1 cellular context compared by ENCODE assay signal in the genomic region with DNA sequence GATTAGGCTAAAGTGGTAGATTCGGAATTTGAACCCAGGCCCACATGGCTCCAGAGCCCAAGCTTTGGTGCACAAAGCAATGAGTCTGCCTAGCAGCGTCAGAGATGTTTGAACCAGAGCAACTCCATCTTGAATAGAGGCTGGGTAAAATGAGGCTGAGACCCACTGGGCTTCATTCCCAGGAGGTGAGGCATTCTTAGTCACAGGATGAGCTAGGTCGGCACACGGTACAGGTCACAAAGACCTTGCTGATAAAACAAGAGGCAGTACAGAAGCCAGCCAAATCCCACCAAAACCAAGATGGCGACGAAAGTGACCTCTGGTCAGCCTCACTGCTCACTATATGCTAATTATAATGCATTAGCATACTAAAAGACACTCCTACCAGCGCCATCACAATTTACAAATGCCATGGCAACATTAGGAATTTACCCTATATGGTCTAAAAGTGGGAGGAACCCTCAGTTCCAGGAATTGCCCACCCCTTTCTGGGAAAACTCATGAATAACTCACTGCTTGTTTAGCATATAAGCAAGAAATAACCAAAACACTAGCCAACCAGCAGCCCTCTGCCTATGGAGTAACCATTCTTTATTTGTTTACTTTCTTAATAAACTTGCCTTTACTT.
TF ChIP-seq lines count a peak whose summit lies in the region.

No MANE protein-coding gene starts in this region.

TF ChIP-seq in K562, 482 proteins besides CTCF, POLR2A, EP300 and RAD21 (continued from another document and continues in another):
- TF ChIP-seq, protein P1, sequence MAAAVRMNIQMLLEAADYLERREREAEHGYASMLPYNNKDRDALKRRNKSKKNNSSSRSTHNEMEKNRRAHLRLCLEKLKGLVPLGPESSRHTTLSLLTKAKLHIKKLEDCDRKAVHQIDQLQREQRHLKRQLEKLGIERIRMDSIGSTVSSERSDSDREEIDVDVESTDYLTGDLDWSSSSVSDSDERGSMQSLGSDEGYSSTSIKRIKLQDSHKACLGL (CRISPR knock-in tag; IDR thresholded peaks at IDR 0.05; ENCODE audit: borderline replicate concordance, poor library complexity, severe bottlenecking), result no peak
- TF ChIP-seq, protein P2, sequence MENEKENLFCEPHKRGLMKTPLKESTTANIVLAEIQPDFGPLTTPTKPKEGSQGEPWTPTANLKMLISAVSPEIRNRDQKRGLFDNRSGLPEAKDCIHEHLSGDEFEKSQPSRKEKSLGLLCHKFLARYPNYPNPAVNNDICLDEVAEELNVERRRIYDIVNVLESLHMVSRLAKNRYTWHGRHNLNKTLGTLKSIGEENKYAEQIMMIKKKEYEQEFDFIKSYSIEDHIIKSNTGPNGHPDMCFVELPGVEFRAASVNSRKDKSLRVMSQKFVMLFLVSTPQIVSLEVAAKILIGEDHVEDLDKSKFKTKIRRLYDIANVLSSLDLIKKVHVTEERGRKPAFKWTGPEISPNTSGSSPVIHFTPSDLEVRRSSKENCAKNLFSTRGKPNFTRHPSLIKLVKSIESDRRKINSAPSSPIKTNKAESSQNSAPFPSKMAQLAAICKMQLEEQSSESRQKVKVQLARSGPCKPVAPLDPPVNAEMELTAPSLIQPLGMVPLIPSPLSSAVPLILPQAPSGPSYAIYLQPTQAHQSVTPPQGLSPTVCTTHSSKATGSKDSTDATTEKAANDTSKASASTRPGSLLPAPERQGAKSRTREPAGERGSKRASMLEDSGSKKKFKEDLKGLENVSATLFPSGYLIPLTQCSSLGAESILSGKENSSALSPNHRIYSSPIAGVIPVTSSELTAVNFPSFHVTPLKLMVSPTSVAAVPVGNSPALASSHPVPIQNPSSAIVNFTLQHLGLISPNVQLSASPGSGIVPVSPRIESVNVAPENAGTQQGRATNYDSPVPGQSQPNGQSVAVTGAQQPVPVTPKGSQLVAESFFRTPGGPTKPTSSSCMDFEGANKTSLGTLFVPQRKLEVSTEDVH (IDR thresholded peaks at IDR 0.05; ENCODE audit: low read depth, partially characterized antibody), result no peak
- TF ChIP-seq, protein P3, sequence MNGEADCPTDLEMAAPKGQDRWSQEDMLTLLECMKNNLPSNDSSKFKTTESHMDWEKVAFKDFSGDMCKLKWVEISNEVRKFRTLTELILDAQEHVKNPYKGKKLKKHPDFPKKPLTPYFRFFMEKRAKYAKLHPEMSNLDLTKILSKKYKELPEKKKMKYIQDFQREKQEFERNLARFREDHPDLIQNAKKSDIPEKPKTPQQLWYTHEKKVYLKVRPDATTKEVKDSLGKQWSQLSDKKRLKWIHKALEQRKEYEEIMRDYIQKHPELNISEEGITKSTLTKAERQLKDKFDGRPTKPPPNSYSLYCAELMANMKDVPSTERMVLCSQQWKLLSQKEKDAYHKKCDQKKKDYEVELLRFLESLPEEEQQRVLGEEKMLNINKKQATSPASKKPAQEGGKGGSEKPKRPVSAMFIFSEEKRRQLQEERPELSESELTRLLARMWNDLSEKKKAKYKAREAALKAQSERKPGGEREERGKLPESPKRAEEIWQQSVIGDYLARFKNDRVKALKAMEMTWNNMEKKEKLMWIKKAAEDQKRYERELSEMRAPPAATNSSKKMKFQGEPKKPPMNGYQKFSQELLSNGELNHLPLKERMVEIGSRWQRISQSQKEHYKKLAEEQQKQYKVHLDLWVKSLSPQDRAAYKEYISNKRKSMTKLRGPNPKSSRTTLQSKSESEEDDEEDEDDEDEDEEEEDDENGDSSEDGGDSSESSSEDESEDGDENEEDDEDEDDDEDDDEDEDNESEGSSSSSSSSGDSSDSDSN (IDR thresholded peaks at IDR 0.05; ENCODE audit: borderline replicate concordance in 1 of 2, low read depth in 2 of 2, low read length in 2 of 2), result no peak
- no peak for TF ChIP-seq ZNF707 (CRISPR knock-in tag; conservative IDR thresholded peaks at IDR 0.05)
- TF ChIP-seq, protein P4, sequence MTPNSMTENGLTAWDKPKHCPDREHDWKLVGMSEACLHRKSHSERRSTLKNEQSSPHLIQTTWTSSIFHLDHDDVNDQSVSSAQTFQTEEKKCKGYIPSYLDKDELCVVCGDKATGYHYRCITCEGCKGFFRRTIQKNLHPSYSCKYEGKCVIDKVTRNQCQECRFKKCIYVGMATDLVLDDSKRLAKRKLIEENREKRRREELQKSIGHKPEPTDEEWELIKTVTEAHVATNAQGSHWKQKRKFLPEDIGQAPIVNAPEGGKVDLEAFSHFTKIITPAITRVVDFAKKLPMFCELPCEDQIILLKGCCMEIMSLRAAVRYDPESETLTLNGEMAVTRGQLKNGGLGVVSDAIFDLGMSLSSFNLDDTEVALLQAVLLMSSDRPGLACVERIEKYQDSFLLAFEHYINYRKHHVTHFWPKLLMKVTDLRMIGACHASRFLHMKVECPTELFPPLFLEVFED (CRISPR knock-in tag; conservative IDR thresholded peaks at IDR 0.05), result no peak
- peak; percentile 80 for TF ChIP-seq ETV1 (tag; conservative IDR thresholded peaks at IDR 0.05; ENCODE audit: low read depth)
- TF ChIP-seq ZNF668 (CRISPR knock-in tag; IDR thresholded peaks at IDR 0.05), result no peak
- TF ChIP-seq HNRNPL (IDR thresholded peaks at IDR 0.05; ENCODE audit: low read depth, low read length), result no peak
- no peak for TF ChIP-seq ZNF780A (CRISPR knock-in tag; IDR thresholded peaks at IDR 0.05)
- peak; percentile 90 for TF ChIP-seq ZNF584 (CRISPR knock-in tag; IDR thresholded peaks at IDR 0.05; ENCODE audit: low read depth)
- TF ChIP-seq MYC (IDR thresholded peaks at IDR 0.05; ENCODE audit: low read depth, low read length), result no peak
- TF ChIP-seq MYC (CRISPR knock-in tag; IDR thresholded peaks at IDR 0.05; ENCODE audit: borderline replicate concordance, low read depth), result no peak
- TF ChIP-seq GABPA (tag; conservative IDR thresholded peaks at IDR 0.05; ENCODE audit: low read depth), result no peak
- TF ChIP-seq, protein P5, sequence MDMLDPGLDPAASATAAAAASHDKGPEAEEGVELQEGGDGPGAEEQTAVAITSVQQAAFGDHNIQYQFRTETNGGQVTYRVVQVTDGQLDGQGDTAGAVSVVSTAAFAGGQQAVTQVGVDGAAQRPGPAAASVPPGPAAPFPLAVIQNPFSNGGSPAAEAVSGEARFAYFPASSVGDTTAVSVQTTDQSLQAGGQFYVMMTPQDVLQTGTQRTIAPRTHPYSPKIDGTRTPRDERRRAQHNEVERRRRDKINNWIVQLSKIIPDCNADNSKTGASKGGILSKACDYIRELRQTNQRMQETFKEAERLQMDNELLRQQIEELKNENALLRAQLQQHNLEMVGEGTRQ (CRISPR knock-in tag; IDR thresholded peaks at IDR 0.05), result no peak
- no peak for TF ChIP-seq HNRNPLL (IDR thresholded peaks at IDR 0.05; ENCODE audit: low read depth, low read length, poor library complexity, severe bottlenecking)
- TF ChIP-seq GTF2A2 (tag; IDR thresholded peaks at IDR 0.05), result peak; percentile 73
- no peak for TF ChIP-seq MBD2 (IDR thresholded peaks at IDR 0.05; ENCODE audit: borderline replicate concordance, low read depth)
- no peak for TF ChIP-seq SMAD2 (IDR thresholded peaks at IDR 0.05; ENCODE audit: low read depth, low read length)
- no peak; the same call in 1 of the 2 replicates for TF ChIP-seq EGR1 (conservative IDR thresholded peaks at IDR 0.05)
- TF ChIP-seq, protein P6, sequence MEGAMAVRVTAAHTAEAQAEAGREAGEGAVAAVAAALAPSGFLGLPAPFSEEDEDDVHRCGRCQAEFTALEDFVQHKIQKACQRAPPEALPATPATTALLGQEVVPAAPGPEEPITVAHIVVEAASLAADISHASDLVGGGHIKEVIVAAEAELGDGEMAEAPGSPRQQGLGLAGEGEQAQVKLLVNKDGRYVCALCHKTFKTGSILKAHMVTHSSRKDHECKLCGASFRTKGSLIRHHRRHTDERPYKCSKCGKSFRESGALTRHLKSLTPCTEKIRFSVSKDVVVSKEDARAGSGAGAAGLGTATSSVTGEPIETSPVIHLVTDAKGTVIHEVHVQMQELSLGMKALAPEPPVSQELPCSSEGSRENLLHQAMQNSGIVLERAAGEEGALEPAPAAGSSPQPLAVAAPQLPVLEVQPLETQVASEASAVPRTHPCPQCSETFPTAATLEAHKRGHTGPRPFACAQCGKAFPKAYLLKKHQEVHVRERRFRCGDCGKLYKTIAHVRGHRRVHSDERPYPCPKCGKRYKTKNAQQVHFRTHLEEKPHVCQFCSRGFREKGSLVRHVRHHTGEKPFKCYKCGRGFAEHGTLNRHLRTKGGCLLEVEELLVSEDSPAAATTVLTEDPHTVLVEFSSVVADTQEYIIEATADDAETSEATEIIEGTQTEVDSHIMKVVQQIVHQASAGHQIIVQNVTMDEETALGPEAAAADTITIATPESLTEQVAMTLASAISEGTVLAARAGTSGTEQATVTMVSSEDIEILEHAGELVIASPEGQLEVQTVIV (CRISPR knock-in tag; IDR thresholded peaks at IDR 0.05; ENCODE audit: borderline replicate concordance), result no peak
- peak; percentile 76 for TF ChIP-seq SMAD4 (CRISPR knock-in tag; conservative IDR thresholded peaks at IDR 0.05)
- TF ChIP-seq, protein P7, sequence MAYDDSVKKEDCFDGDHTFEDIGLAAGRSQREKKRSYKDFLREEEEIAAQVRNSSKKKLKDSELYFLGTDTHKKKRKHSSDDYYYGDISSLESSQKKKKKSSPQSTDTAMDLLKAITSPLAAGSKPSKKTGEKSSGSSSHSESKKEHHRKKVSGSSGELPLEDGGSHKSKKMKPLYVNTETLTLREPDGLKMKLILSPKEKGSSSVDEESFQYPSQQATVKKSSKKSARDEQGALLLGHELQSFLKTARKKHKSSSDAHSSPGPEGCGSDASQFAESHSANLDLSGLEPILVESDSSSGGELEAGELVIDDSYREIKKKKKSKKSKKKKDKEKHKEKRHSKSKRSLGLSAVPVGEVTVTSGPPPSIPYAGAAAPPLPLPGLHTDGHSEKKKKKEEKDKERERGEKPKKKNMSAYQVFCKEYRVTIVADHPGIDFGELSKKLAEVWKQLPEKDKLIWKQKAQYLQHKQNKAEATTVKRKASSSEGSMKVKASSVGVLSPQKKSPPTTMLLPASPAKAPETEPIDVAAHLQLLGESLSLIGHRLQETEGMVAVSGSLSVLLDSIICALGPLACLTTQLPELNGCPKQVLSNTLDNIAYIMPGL (CRISPR knock-in tag; IDR thresholded peaks at IDR 0.05), result no peak
- no peak for TF ChIP-seq KLF1 (tag; IDR thresholded peaks at IDR 0.05)
- TF ChIP-seq CREM (IDR thresholded peaks at IDR 0.05; ENCODE audit: low read depth), result no peak
- TF ChIP-seq ZEB2 (IDR thresholded peaks at IDR 0.05), result no peak
- no peak for TF ChIP-seq MAFG (tag; conservative IDR thresholded peaks at IDR 0.05)
- no peak for TF ChIP-seq ARHGAP35 (IDR thresholded peaks at IDR 0.05; ENCODE audit: partially characterized antibody)
- TF ChIP-seq HNRNPK (IDR thresholded peaks at IDR 0.05; ENCODE audit: low read depth, low read length, poor library complexity, severe bottlenecking), result no peak
- TF ChIP-seq ZBTB17 (CRISPR knock-in tag; IDR thresholded peaks at IDR 0.05), result no peak
- TF ChIP-seq, protein P8, sequence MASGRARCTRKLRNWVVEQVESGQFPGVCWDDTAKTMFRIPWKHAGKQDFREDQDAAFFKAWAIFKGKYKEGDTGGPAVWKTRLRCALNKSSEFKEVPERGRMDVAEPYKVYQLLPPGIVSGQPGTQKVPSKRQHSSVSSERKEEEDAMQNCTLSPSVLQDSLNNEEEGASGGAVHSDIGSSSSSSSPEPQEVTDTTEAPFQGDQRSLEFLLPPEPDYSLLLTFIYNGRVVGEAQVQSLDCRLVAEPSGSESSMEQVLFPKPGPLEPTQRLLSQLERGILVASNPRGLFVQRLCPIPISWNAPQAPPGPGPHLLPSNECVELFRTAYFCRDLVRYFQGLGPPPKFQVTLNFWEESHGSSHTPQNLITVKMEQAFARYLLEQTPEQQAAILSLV (tag; IDR thresholded peaks at IDR 0.05), result peak; percentile 95
- TF ChIP-seq RAD51 (IDR thresholded peaks at IDR 0.05; ENCODE audit: borderline replicate concordance, low read depth), result no peak
- TF ChIP-seq RBM14 (IDR thresholded peaks at IDR 0.05; ENCODE audit: borderline replicate concordance, insufficient read depth, low read depth, low read length), result no peak
- peak; percentile 80; the same call in 1 of the 2 replicates for TF ChIP-seq ZNF589 (CRISPR knock-in tag; IDR thresholded peaks at IDR 0.05; ENCODE audit: low read depth)
- no peak for TF ChIP-seq ATF1 (CRISPR knock-in tag; IDR thresholded peaks at IDR 0.05)
- 0 out of 2 replicates have a peak, but pooled peaks have one; percentile 8 for TF ChIP-seq ATF1 (tag; IDR thresholded peaks at IDR 0.05)
- no peak for TF ChIP-seq POLR2B (IDR thresholded peaks at IDR 0.05; ENCODE audit: low read depth, partially characterized antibody)
- TF ChIP-seq MCM5 (IDR thresholded peaks at IDR 0.05; ENCODE audit: low read depth), result no peak
- TF ChIP-seq, protein P9, sequence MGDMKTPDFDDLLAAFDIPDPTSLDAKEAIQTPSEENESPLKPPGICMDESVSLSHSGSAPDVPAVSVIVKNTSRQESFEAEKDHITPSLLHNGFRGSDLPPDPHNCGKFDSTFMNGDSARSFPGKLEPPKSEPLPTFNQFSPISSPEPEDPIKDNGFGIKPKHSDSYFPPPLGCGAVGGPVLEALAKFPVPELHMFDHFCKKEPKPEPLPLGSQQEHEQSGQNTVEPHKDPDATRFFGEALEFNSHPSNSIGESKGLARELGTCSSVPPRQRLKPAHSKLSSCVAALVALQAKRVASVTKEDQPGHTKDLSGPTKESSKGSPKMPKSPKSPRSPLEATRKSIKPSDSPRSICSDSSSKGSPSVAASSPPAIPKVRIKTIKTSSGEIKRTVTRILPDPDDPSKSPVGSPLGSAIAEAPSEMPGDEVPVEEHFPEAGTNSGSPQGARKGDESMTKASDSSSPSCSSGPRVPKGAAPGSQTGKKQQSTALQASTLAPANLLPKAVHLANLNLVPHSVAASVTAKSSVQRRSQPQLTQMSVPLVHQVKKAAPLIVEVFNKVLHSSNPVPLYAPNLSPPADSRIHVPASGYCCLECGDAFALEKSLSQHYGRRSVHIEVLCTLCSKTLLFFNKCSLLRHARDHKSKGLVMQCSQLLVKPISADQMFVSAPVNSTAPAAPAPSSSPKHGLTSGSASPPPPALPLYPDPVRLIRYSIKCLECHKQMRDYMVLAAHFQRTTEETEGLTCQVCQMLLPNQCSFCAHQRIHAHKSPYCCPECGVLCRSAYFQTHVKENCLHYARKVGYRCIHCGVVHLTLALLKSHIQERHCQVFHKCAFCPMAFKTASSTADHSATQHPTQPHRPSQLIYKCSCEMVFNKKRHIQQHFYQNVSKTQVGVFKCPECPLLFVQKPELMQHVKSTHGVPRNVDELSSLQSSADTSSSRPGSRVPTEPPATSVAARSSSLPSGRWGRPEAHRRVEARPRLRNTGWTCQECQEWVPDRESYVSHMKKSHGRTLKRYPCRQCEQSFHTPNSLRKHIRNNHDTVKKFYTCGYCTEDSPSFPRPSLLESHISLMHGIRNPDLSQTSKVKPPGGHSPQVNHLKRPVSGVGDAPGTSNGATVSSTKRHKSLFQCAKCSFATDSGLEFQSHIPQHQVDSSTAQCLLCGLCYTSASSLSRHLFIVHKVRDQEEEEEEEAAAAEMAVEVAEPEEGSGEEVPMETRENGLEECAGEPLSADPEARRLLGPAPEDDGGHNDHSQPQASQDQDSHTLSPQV (IDR thresholded peaks at IDR 0.05), result peak; percentile 77
- no peak for TF ChIP-seq FOXM1 (IDR thresholded peaks at IDR 0.05; ENCODE audit: low read depth)
- TF ChIP-seq FOXM1 (CRISPR knock-in tag; IDR thresholded peaks at IDR 0.05; ENCODE audit: low read depth), result no peak
- no peak for TF ChIP-seq TFAM (CRISPR knock-in tag; conservative IDR thresholded peaks at IDR 0.05)
- peak in 1 of 2 experiments; percentile 56; a peak in 1 of 4 replicates for TF ChIP-seq TEAD1 (CRISPR knock-in tag; IDR thresholded peaks at IDR 0.05)
- TF ChIP-seq ETV6 (IDR thresholded peaks at IDR 0.05; ENCODE audit: borderline replicate concordance in 1 of 2, low read depth in 2 of 2, low read length in 1 of 2), result no peak
- TF ChIP-seq ETV6 (CRISPR knock-in tag; IDR thresholded peaks at IDR 0.05; ENCODE audit: borderline replicate concordance), result no peak
